In the genomic region with DNA sequence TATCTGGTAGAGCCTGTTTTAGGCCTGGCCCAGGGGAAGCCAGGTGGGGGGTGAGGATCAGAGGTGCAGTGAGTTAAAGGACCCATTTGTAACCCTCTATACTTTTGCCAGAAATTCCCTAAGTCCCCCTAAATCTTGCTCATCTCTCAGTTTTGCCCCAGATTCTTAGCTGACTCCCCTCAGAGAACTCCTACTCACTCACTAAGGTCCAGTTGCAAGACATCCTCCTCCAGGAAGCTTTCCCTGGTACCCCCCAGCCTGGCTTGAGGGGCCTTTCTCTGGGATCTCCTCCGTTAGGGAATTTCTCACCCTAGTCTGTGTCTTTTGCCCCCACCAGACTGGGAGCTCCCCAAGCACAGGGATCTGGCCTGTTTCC, we compare ENCODE assay signal across 14 cellular contexts. TPM values are rescaled to one million over a fixed set of nuclear protein-coding genes. Genes with fewer than 3 reads are reported as not detected.
DNase-seq lines count a peak whose midpoint lies in the region; ATAC-seq and TF ChIP-seq lines count a peak whose summit lies in the region.
"Had no signal": no experiment of that assay in that cellular context is flagged by ENCODE, and none has a peak within 500 bp of the region (broad histone marks: within the 10 kb centered on the region; RNA-seq: fewer than 3 reads in every experiment).

No MANE protein-coding gene starts in this region.

- no CpG with 5 or more reads among the region's 1 CpG for WGBS in neuronal stem cell (ENCODE audit: extremely low coverage in 2 of 2, insufficient read length in 2 of 2, insufficient replicate concordance in 1 of 2), 2 donors

- H3K4ac ChIP-seq in neuronal stem cell (ENCODE audit: low read length), result no peak overlapping the region

- peak overlapping the region; percentile 66 for H2AFZ ChIP-seq in neuronal stem cell (ENCODE audit: low read length)

- H3K18ac ChIP-seq in neuronal stem cell (ENCODE audit: low read length), result no peak overlapping the region

- no peak overlapping the region for H4K91ac ChIP-seq in neuronal stem cell (ENCODE audit: low read depth, low read length, poor library complexity)

- H3K27me3 ChIP-seq in ascending aorta (no peaks in the 10 kb centered on the region), neuronal stem cell (ENCODE audit: control insufficient read depth in 3 of 3, insufficient read depth in 3 of 3, low read depth in 1 of 3, low read length in 3 of 3) (peaks cover 0 to 6% (median 0%) of the 10 kb centered on the region in 3 experiments)
- H3K27me3 ChIP-seq: BE2C had no signal

- no peak overlapping the region for H2BK15ac ChIP-seq in neuronal stem cell (ENCODE audit: low read length)

- H3K14ac ChIP-seq in neuronal stem cell (ENCODE audit: low read length), result no peak overlapping the region

- no peak overlapping the region for H2AK5ac ChIP-seq in neuronal stem cell (ENCODE audit: low read depth, low read length)

- H3K27ac ChIP-seq in ascending aorta (peak overlapping the region; percentile 3 to 33), neuronal stem cell (replicated peaks; ENCODE audit: low read length) (no peak overlapping the region), substantia nigra (ENCODE audit: low read depth, low read length, poor library complexity, severe bottlenecking) (no peak overlapping the region)

- intact Hi-C loops in natural killer cell (cut with micrococcal nuclease), result no loop called here
- intact Hi-C loops in ascending aorta (cut with DNase I), result no loop called here

- H3K4me1 Mint-ChIP-seq in natural killer cell treated with Interleukin-12 subunit alpha and Interleukin-12 subunit beta and Interleukin-15 and Interleukin-18, amount 100 ng/mL, for 72 hours (ENCODE audit: low read depth in 2 of 2), result peaks cover 2 to 4% of the 10 kb centered on the region in 2 donors
- H3K4me1 Mint-ChIP-seq in natural killer cell, result peaks cover 7 to 10% of the 10 kb centered on the region in 2 donors
- H3K4me1 Mint-ChIP-seq: stimulated activated memory B cell treated with anti-CD40 and anti-IgM and Interleukin-4, amounts not matched to agents 10 μg/mL and 1 μg/mL and 100 μg/mL, for 72 hours had no signal

- no peak overlapping the region for H3K4me2 ChIP-seq in neuronal stem cell (ENCODE audit: insufficient read depth, low read length, poor library complexity, severe bottlenecking)

- peaks cover 0 to 3% of the 10 kb centered on the region in 2 donors for H3K9me3 ChIP-seq in ascending aorta
- peaks cover 0 to under 1% of the 10 kb centered on the region in 2 donors for H3K9me3 ChIP-seq in neuronal stem cell (replicated peaks in 1 of 2; ENCODE audit: control insufficient read depth in 2 of 2, insufficient read depth in 1 of 2, low read depth in 1 of 2, low read length in 2 of 2)
- H3K9me3 ChIP-seq: BE2C had no signal

- H3K4me3 Mint-ChIP-seq in natural killer cell treated with Interleukin-12 subunit alpha and Interleukin-12 subunit beta and Interleukin-15 and Interleukin-18, amount 100 ng/mL, for 72 hours, result no peak overlapping the region
- H3K4me3 Mint-ChIP-seq in natural killer cell, result no peak overlapping the region
- H3K4me3 Mint-ChIP-seq: stimulated activated memory B cell treated with anti-CD40 and anti-IgM and Interleukin-4, amounts not matched to agents 10 μg/mL and 1 μg/mL and 100 μg/mL, for 72 hours had no signal

- H3K36me3 Mint-ChIP-seq in natural killer cell treated with Interleukin-12 subunit alpha and Interleukin-12 subunit beta and Interleukin-15 and Interleukin-18, amount 100 ng/mL, for 72 hours, result no peaks in the 10 kb centered on the region
- no peaks in the 10 kb centered on the region for H3K36me3 Mint-ChIP-seq in natural killer cell
- H3K36me3 Mint-ChIP-seq: stimulated activated memory B cell treated with anti-CD40 and anti-IgM and Interleukin-4, amounts not matched to agents 10 μg/mL and 1 μg/mL and 100 μg/mL, for 72 hours had no signal

- H3K4me3 ChIP-seq in ascending aorta, result no peak overlapping the region
- H3K4me3 ChIP-seq in neuronal stem cell (ENCODE audit: low read length in 2 of 2), result no peak overlapping the region
- H3K4me3 ChIP-seq in foreskin fibroblast (ENCODE audit: low read depth in 1 of 2, low read length in 2 of 2), result no peak overlapping the region

- H4K8ac ChIP-seq in neuronal stem cell (ENCODE audit: low read depth, low read length), result no peak overlapping the region

- no peaks in the 10 kb centered on the region for H3K9me3 Mint-ChIP-seq in natural killer cell treated with Interleukin-12 subunit alpha and Interleukin-12 subunit beta and Interleukin-15 and Interleukin-18, amount 100 ng/mL, for 72 hours
- no peaks in the 10 kb centered on the region for H3K9me3 Mint-ChIP-seq in natural killer cell
- H3K9me3 Mint-ChIP-seq: stimulated activated memory B cell treated with anti-CD40 and anti-IgM and Interleukin-4, amounts not matched to agents 10 μg/mL and 1 μg/mL and 100 μg/mL, for 72 hours had no signal

- H2BK12ac ChIP-seq in neuronal stem cell (ENCODE audit: low read length), result no peak overlapping the region

- ATAC-seq in natural killer cell treated with Interleukin-12 subunit alpha and Interleukin-12 subunit beta and Interleukin-15 and Interleukin-18, amount 100 ng/mL, for 72 hours, result no peak
- ATAC-seq in natural killer cell (no peak), GM18907 (IDR thresholded peaks at IDR 0.05; ENCODE audit: unreplicated experiment) (no peak)
- ATAC-seq: left lobe of liver; stimulated activated memory B cell treated with anti-CD40 and anti-IgM and Interleukin-4, amounts not matched to agents 10 μg/mL and 1 μg/mL and 100 μg/mL, for 72 hours had no signal

- H3K23ac ChIP-seq in neuronal stem cell (ENCODE audit: low read depth, low read length, poor library complexity), result no peak overlapping the region

- no peaks in the 10 kb centered on the region for H3K27me3 Mint-ChIP-seq in natural killer cell treated with Interleukin-12 subunit alpha and Interleukin-12 subunit beta and Interleukin-15 and Interleukin-18, amount 100 ng/mL, for 72 hours
- H3K27me3 Mint-ChIP-seq in natural killer cell (ENCODE audit: low read depth in 2 of 2), result no peaks in the 10 kb centered on the region

- no peak overlapping the region for H2BK5ac ChIP-seq in neuronal stem cell (ENCODE audit: low read length)

- no peak for TF ChIP-seq CTCF in natural killer cell (IDR thresholded peaks at IDR 0.05)
- TF ChIP-seq CTCF in ascending aorta (IDR thresholded peaks at IDR 0.05), result no peak
- TF ChIP-seq CTCF in foreskin fibroblast (IDR thresholded peaks at IDR 0.05; ENCODE audit: low read depth, low read length), result no peak

- H3K9ac ChIP-seq in neuronal stem cell (ENCODE audit: low read depth, low read length, poor library complexity), result no peak overlapping the region

- DNase-seq in natural killer cell treated with Interleukin-12 subunit alpha and Interleukin-12 subunit beta and Interleukin-15 and Interleukin-18, amount 100 ng/mL, for 72 hours (ENCODE audit: low spot score), result no peak
- no peak for DNase-seq in natural killer cell
- DNase-seq in ascending aorta (ENCODE audit: low spot score in 2 of 2), result no peak
- no peak for DNase-seq in neuronal stem cell (ENCODE audit: low spot score)
- no peak for DNase-seq in substantia nigra (lab: John Stamatoyannopoulos, UW)
- no peak for DNase-seq in foreskin fibroblast
- no peak for DNase-seq in kidney tubule cell (ENCODE audit: low spot score)
- DNase-seq: BE2C; effector memory CD4-positive, alpha-beta T cell; NCI-H1092 treated with DMSO at 0.1 percent for 48 hours; NCI-H524 had no signal

- H3K36me3 ChIP-seq in ascending aorta (no peaks in the 10 kb centered on the region), neuronal stem cell (replicated peaks in 1 of 2; ENCODE audit: control insufficient read depth in 2 of 2, insufficient read depth in 2 of 2, low read length in 2 of 2) (no peaks in the 10 kb centered on the region)
- H3K36me3 ChIP-seq: BE2C had no signal

- H3K4me1 ChIP-seq in ascending aorta (peaks cover 0 to 3% of the 10 kb centered on the region in 2 donors), neuronal stem cell (ENCODE audit: control insufficient read depth in 2 of 2, insufficient read depth in 1 of 2, low read depth in 1 of 2, low read length in 2 of 2) (peaks cover 2 to 6% of the 10 kb centered on the region in 2 donors)
- H3K4me1 ChIP-seq: BE2C had no signal

- H3K79me1 ChIP-seq in neuronal stem cell (ENCODE audit: low read depth, low read length), result no peaks in the 10 kb centered on the region

- H2BK120ac ChIP-seq in neuronal stem cell (ENCODE audit: low read depth, low read length), result no peak overlapping the region

- H3K27ac Mint-ChIP-seq in natural killer cell treated with Interleukin-12 subunit alpha and Interleukin-12 subunit beta and Interleukin-15 and Interleukin-18, amount 100 ng/mL, for 72 hours, result peak overlapping the region; percentile 39 to 43
- peak overlapping the region in 1 of 2 donors; percentile 75 for H3K27ac Mint-ChIP-seq in natural killer cell
- H3K27ac Mint-ChIP-seq: stimulated activated memory B cell treated with anti-CD40 and anti-IgM and Interleukin-4, amounts not matched to agents 10 μg/mL and 1 μg/mL and 100 μg/mL, for 72 hours had no signal

RNA-seq across cellular contexts. Expression of a gene that starts 1.9 kb away (rescaled TPM):
- total RNA-seq in natural killer cell treated with Interleukin-12 subunit alpha and Interleukin-12 subunit beta and Interleukin-15 and Interleukin-18, amount 100 ng/mL, for 72 hours, result under 1 TPM; 0.38 to 0.53 TPM
- 1 to 10 TPM in 2 of 3 donors, under 1 TPM in 1; 0.35 to 2.4 (median 1.7) TPM for total RNA-seq in natural killer cell
- not detected for total RNA-seq in ascending aorta
- 0.31 TPM for polyA plus RNA-seq in neuronal stem cell (2013, experiment 1 of 2)
- 0.44 TPM for polyA plus RNA-seq in neuronal stem cell (2013, experiment 2 of 2)

RNA-seq across cellular contexts. Expression of a gene that starts 5.6 kb away (rescaled TPM):
- 100 to 1,000 TPM; 131 to 142 TPM for total RNA-seq in natural killer cell treated with Interleukin-12 subunit alpha and Interleukin-12 subunit beta and Interleukin-15 and Interleukin-18, amount 100 ng/mL, for 72 hours
- 100 to 1,000 TPM; 137 to 163 (median 161) TPM for total RNA-seq in natural killer cell
- 249 TPM for total RNA-seq in ascending aorta
- 65.3 TPM for polyA plus RNA-seq in neuronal stem cell (2013, experiment 1 of 2)
- polyA plus RNA-seq in neuronal stem cell (2013, experiment 2 of 2), result 66.4 TPM

RNA-seq across cellular contexts. Expression of a gene that starts 51.9 kb away (rescaled TPM):
- total RNA-seq in natural killer cell treated with Interleukin-12 subunit alpha and Interleukin-12 subunit beta and Interleukin-15 and Interleukin-18, amount 100 ng/mL, for 72 hours, result 10 to 100 TPM; 10.7 to 18.0 TPM
- total RNA-seq in natural killer cell (10 to 100 TPM; 17.7 to 33.1 (median 20.6) TPM), ascending aorta (22.1 TPM)
- 24.3 TPM for polyA plus RNA-seq in neuronal stem cell (2013, experiment 1 of 2)
- polyA plus RNA-seq in neuronal stem cell (2013, experiment 2 of 2), result 23.9 TPM

RNA-seq across cellular contexts. Expression of a gene that starts 56.9 kb away (rescaled TPM):
- total RNA-seq in natural killer cell treated with Interleukin-12 subunit alpha and Interleukin-12 subunit beta and Interleukin-15 and Interleukin-18, amount 100 ng/mL, for 72 hours, result 10 to 100 TPM; 48.0 to 64.6 TPM
- total RNA-seq in natural killer cell (100 to 1,000 TPM in 1 of 3 donors, 10 to 100 TPM in 2; 64.2 to 132 (median 69.5) TPM), ascending aorta (54.0 TPM)
- polyA plus RNA-seq in neuronal stem cell (2013, experiment 1 of 2), result 63.1 TPM
- 64.7 TPM for polyA plus RNA-seq in neuronal stem cell (2013, experiment 2 of 2)

Comparison
In these comparisons a context has a peak if more than half of its experiments do, and no peak if none do; other contexts are left out.
1. H3K27ac ChIP-seq: peak in ascending aorta (2 of 2); none in neuronal stem cell (single experiment) and substantia nigra (single experiment).